Comparison of ENCODE assay signal across 32 cellular contexts in genomic region chr10:30540286-30540685, GRCh38.
DNase-seq lines count a peak whose midpoint lies in the region; ATAC-seq and TF ChIP-seq lines count a peak whose summit lies in the region.
"Had no signal": no experiment of that assay in that cellular context is flagged by ENCODE, and none has a peak within 500 bp of the region (broad histone marks: within the 10 kb centered on the region; RNA-seq: fewer than 3 reads in every experiment).

No MANE protein-coding gene starts in this region.

- no peak overlapping the region for H2AK5ac ChIP-seq in mesendoderm (ENCODE audit: low read length)

- no peak overlapping the region for H3K27ac ChIP-seq in mesendoderm (ENCODE audit: low read depth, low read length)
- H3K27ac ChIP-seq: body of pancreas, gastrocnemius medialis, HL-60, neutrophil, psoas muscle, sigmoid colon, thoracic aorta, uterus had no signal

- no peak overlapping the region for H3K4ac ChIP-seq in mesendoderm (ENCODE audit: low read depth, low read length)

- peak overlapping the region; percentile 77 for H2BK15ac ChIP-seq in mesendoderm (replicated peaks; ENCODE audit: low read depth)

- H3K27ac Mint-ChIP-seq in CD14-positive monocyte, result peak overlapping the region; percentile 75 to 98 (median 92)
- peak overlapping the region; percentile 51 for H3K27ac Mint-ChIP-seq in activated T-helper 17 cell treated with anti-CD3 and anti-CD28 coated beads, Interleukin-2, amount 50 U/mL, for 72 hours
- H3K27ac Mint-ChIP-seq: CD4-positive, alpha-beta memory T cell; GM23338; memory B cell; stimulated activated naive B cell treated with anti-CD40 and anti-IgM and Interleukin-4, amounts not matched to agents 10 μg/mL and 1 μg/mL and 100 μg/mL, for 72 hours had no signal

- no peak overlapping the region for H3K9ac ChIP-seq in mesendoderm (ENCODE audit: low read length)

- H3K23ac ChIP-seq in mesendoderm (ENCODE audit: low read length), result no peak overlapping the region

- H3K56ac ChIP-seq in mesendoderm (ENCODE audit: low read length), result no peak overlapping the region

- peaks cover 74% of the 10 kb centered on the region for H3K4me1 Mint-ChIP-seq in CD14-positive monocyte
- peaks cover 15% of the 10 kb centered on the region for H3K4me1 Mint-ChIP-seq in activated T-helper 17 cell treated with anti-CD3 and anti-CD28 coated beads, Interleukin-2, amount 50 U/mL, for 72 hours

- no peaks in the 10 kb centered on the region for H3K9me3 Mint-ChIP-seq in CD14-positive monocyte
- H3K9me3 Mint-ChIP-seq in activated T-helper 17 cell treated with anti-CD3 and anti-CD28 coated beads, Interleukin-2, amount 50 U/mL, for 72 hours, result no peaks in the 10 kb centered on the region
- H3K9me3 Mint-ChIP-seq: CD4-positive, alpha-beta memory T cell; memory B cell; stimulated activated naive B cell treated with anti-CD40 and anti-IgM and Interleukin-4, amounts not matched to agents 10 μg/mL and 1 μg/mL and 100 μg/mL, for 72 hours had no signal

- H4K5ac ChIP-seq in mesendoderm (ENCODE audit: low read length), result no peak overlapping the region

- no peaks in the 10 kb centered on the region for H3K79me2 ChIP-seq in mesendoderm (ENCODE audit: control insufficient read depth, insufficient read depth, low read length)

- ATAC-seq in activated T-helper 17 cell treated with anti-CD3 and anti-CD28 coated beads, Interleukin-2, amount 50 U/mL, for 72 hours (replicated peaks), result peak; percentile 82
- ATAC-seq: body of pancreas; gastrocnemius medialis; GM23338; psoas muscle; stimulated activated naive B cell treated with anti-CD40 and anti-IgM and Interleukin-4, amounts not matched to agents 10 μg/mL and 1 μg/mL and 100 μg/mL, for 72 hours had no signal

- no peak overlapping the region for H3K4me3 ChIP-seq in mesendoderm (ENCODE audit: low read length)
- H3K4me3 ChIP-seq: body of pancreas, gastrocnemius medialis, GM23338, psoas muscle, sigmoid colon, thoracic aorta, uterus had no signal

- no peaks in the 10 kb centered on the region for H3K79me1 ChIP-seq in mesendoderm (ENCODE audit: low read length)

- H3K27me3 Mint-ChIP-seq in CD14-positive monocyte (ENCODE audit: low read depth in 3 of 3), result no peaks in the 10 kb centered on the region
- no peaks in the 10 kb centered on the region for H3K27me3 Mint-ChIP-seq in activated T-helper 17 cell treated with anti-CD3 and anti-CD28 coated beads, Interleukin-2, amount 50 U/mL, for 72 hours
- H3K27me3 Mint-ChIP-seq: CD4-positive, alpha-beta memory T cell; stimulated activated naive B cell treated with anti-CD40 and anti-IgM and Interleukin-4, amounts not matched to agents 10 μg/mL and 1 μg/mL and 100 μg/mL, for 72 hours had no signal

- H3K4me3 Mint-ChIP-seq in CD14-positive monocyte, result no peak overlapping the region
- peak overlapping the region; percentile 16 for H3K4me3 Mint-ChIP-seq in activated T-helper 17 cell treated with anti-CD3 and anti-CD28 coated beads, Interleukin-2, amount 50 U/mL, for 72 hours
- H3K4me3 Mint-ChIP-seq: CD4-positive, alpha-beta memory T cell; GM23338; memory B cell had no signal

- no peaks in the 10 kb centered on the region for H3K36me3 ChIP-seq in mesendoderm (ENCODE audit: control insufficient read depth, insufficient read depth, low read length)
- H3K36me3 ChIP-seq: gastrocnemius medialis, neutrophil, sigmoid colon, thoracic aorta, uterus had no signal

- in situ Hi-C loops in GM13977 (cut with MboI; ENCODE audit: low pct_unique_long_range_greater_than_20kb, low sequenced_read_pairs, unreplicated experiment), result no loop called here

- H3K27me3 ChIP-seq in mesendoderm (ENCODE audit: insufficient read depth, low read length, poor library complexity), result no peaks in the 10 kb centered on the region
- H3K27me3 ChIP-seq: body of pancreas, gastrocnemius medialis, neutrophil, sigmoid colon, uterus had no signal

- intact Hi-C loops in CD14-positive monocyte (cut with micrococcal nuclease), result no loop called here

- H3K4me2 ChIP-seq in mesendoderm (ENCODE audit: low read length), result no peak overlapping the region
- H3K4me2 ChIP-seq: GM23338 had no signal

- no CpG with 5 or more reads among the region's 2 CpGs for WGBS in mesendoderm (ENCODE audit: extremely low coverage, insufficient coverage, low lambda C conversion rate)

- H3K18ac ChIP-seq in mesendoderm (ENCODE audit: low read length), result no peak overlapping the region

- H2BK5ac ChIP-seq in mesendoderm (ENCODE audit: low read length), result no peak overlapping the region

- peaks cover 13% of the 10 kb centered on the region for H3K4me1 ChIP-seq in mesendoderm (ENCODE audit: control insufficient read depth, low read depth, low read length)
- H3K4me1 ChIP-seq: psoas muscle, uterus had no signal

- DNase-seq in CD14-positive monocyte (ENCODE audit: low spot score) (no peak), ELR (ENCODE audit: low read depth) (peak; percentile 19), mesendoderm (no peak), NCI-H2081 treated with DMSO at 0.1 percent for 48 hours (lab: John Stamatoyannopoulos, UW) (no peak), GM13977 (ENCODE audit: low spot score) (no peak), SKM-1 (lab: John Stamatoyannopoulos, UW; ENCODE audit: unreplicated experiment) (no peak)
- DNase-seq: activated CD4-positive, alpha-beta T cell treated with anti-CD3 and anti-CD28 coated beads, Interleukin-2, amount 50 U/mL, for 4 hours; activated CD8-positive, alpha-beta memory T cell treated with anti-CD3 and anti-CD28 coated beads, Interleukin-2, amount 50 U/mL, for 48 hours; activated effector memory CD4-positive, alpha-beta T cell treated with anti-CD3 and anti-CD28 coated beads, Interleukin-2, amount 50 U/mL, for 16 hours; body of pancreas; CD4-positive, alpha-beta memory T cell; EL; gastrocnemius medialis; Kasumi-1; NCI-H1092; NCI-H1930; NCI-H2227 treated with DMSO at 0.1 percent for 48 hours; NCI-H526 treated with DMSO at 0.1 percent for 48 hours; psoas muscle; SIG-M5; sigmoid colon; stimulated activated CD4-positive, alpha-beta T cell treated with anti-CD3 and anti-CD28 coated beads, Interleukin-4, amount 100 ng/mL, for 4 hours; stimulated activated naive B cell treated with anti-CD40 and anti-IgM and Interleukin-4, amounts not matched to agents 10 μg/mL and 1 μg/mL and 100 μg/mL, for 72 hours; SW 1271; T-helper 9 cell; uterus had no signal

- H4K8ac ChIP-seq in mesendoderm (ENCODE audit: low read depth, low read length), result no peak overlapping the region

- H3K36me3 Mint-ChIP-seq in CD14-positive monocyte, result peaks cover 0 to 3% of the 10 kb centered on the region in 2 donors
- H3K36me3 Mint-ChIP-seq in activated T-helper 17 cell treated with anti-CD3 and anti-CD28 coated beads, Interleukin-2, amount 50 U/mL, for 72 hours (ENCODE audit: low read depth), result no peaks in the 10 kb centered on the region
- H3K36me3 Mint-ChIP-seq: CD4-positive, alpha-beta memory T cell had no signal

- no peak overlapping the region for H2BK120ac ChIP-seq in mesendoderm (ENCODE audit: low read depth, low read length)

- no peak for TF ChIP-seq CTCF in CD14-positive monocyte (IDR thresholded peaks at IDR 0.05)
- TF ChIP-seq CTCF in GM13977 (IDR thresholded peaks at IDR 0.05; ENCODE audit: extremely low read depth, insufficient read depth, missing control alignments), result no peak
